32 cellular contexts compared by ENCODE assay signal in genomic region chr16:1211451-1212268, GRCh38. TPM values are rescaled to one million over a fixed set of nuclear protein-coding genes. Genes with fewer than 3 reads are reported as not detected.
"Had no signal": no experiment of that assay in that cellular context is flagged by ENCODE, and none has a peak within 500 bp of the region (broad histone marks: within the 10 kb centered on the region; RNA-seq: fewer than 3 reads in every experiment).

No MANE protein-coding gene starts in this region.

- H3K4me3 ChIP-seq: SJCRH30, SK-N-MC had no signal

- DNase-seq: activated CD4-positive, alpha-beta memory T cell treated with anti-CD3 and anti-CD28 coated beads, Interleukin-2, amount 10 ng/mL, durations not matched to agents 7 days and 5 days; activated CD4-positive, alpha-beta T cell treated with anti-CD3 and anti-CD28 coated beads for 1 hour; activated CD4-positive, alpha-beta T cell treated with anti-CD3 and anti-CD28 coated beads for 48 hours; activated CD4-positive, CD25-positive, alpha-beta regulatory T cell; activated CD8-positive, alpha-beta memory T cell treated with anti-CD3 and anti-CD28 coated beads for 24 hours; activated CD8-positive, alpha-beta memory T cell treated with anti-CD3 and anti-CD28 coated beads, Interleukin-2, amount 10 ng/mL, durations not matched to agents 7 days and 5 days; activated CD8-positive, alpha-beta memory T cell treated with anti-CD3 and anti-CD28 coated beads, Interleukin-2, amount 50 U/mL, for 48 hours; activated effector memory CD4-positive, alpha-beta T cell treated with Interleukin-2 at 50 U/mL for 16 hours; activated naive CD4-positive, alpha-beta T cell treated with anti-CD3 and anti-CD28 coated beads, Interleukin-2, amount 10 ng/mL, durations not matched to agents 7 days and 5 days; activated naive CD8-positive, alpha-beta T cell treated with anti-CD3 and anti-CD28 coated beads, Interleukin-2, amount 50 U/mL, for 24 hours; activated T-cell treated with anti-CD3 and anti-CD28 coated beads, Interleukin-2, amount 50 U/mL, for 48 hours; Karpas-422; NCI-H1048; NCI-H1105 treated with DMSO at 0.1 percent for 48 hours; NCI-H1436; NCI-H1694; NCI-H1930; NCI-H2081 treated with DMSO at 0.1 percent for 48 hours; NCI-H226; NCI-H446 treated with DMSO at 0.1 percent for 48 hours; NCI-H524; SHP77; SJCRH30; T1000; WERI-Rb-1 had no signal

- H3K4me1 ChIP-seq: SJCRH30 had no signal

- H3K36me3 ChIP-seq: SJCRH30 had no signal

- ATAC-seq: activated CD8-positive, alpha-beta memory T cell treated with anti-CD3 and anti-CD28 coated beads, Interleukin-2, amount 10 ng/mL, durations not matched to agents 7 days and 5 days; activated naive CD8-positive, alpha-beta T cell treated with anti-CD3 and anti-CD28 coated beads, Interleukin-2, amount 50 U/mL, for 24 hours; Panc1 had no signal

- H3K27ac ChIP-seq: SJCRH30, SK-N-MC, WERI-Rb-1 had no signal

- H3K9me3 ChIP-seq: SJCRH30 had no signal

- H3K27me3 ChIP-seq: SJCRH30 had no signal

RNA-seq across cellular contexts. Expression of gene TPSG1, which starts 13.4 kb away (rescaled TPM):
- total RNA-seq: activated CD4-positive, alpha-beta memory T cell treated with anti-CD3 and anti-CD28 coated beads, Interleukin-2, amount 10 ng/mL, durations not matched to agents 7 days and 5 days; activated CD8-positive, alpha-beta memory T cell treated with anti-CD3 and anti-CD28 coated beads, Interleukin-2, amount 10 ng/mL, durations not matched to agents 7 days and 5 days; bronchial epithelial cell; MCF 10A; SJCRH30; T-helper 1 cell treated with Interleukin-12 subunit alpha and Interleukin-12 subunit beta and Interleukin-4 antibody, amounts not matched to agents 30 ng/mL and 1 ng/mL, for 36 hours; T-helper 2 cell treated with Interferon-gamma antibody and Interleukin-4, amounts not matched to agents 100 ng/mL and 5 ng/mL, for 36 hours had no signal

RNA-seq across cellular contexts. Expression of gene TPSB2, which starts 18.3 kb away (rescaled TPM):
- total RNA-seq: activated CD4-positive, alpha-beta memory T cell treated with anti-CD3 and anti-CD28 coated beads, Interleukin-2, amount 10 ng/mL, durations not matched to agents 7 days and 5 days; activated CD8-positive, alpha-beta memory T cell treated with anti-CD3 and anti-CD28 coated beads, Interleukin-2, amount 10 ng/mL, durations not matched to agents 7 days and 5 days; bronchial epithelial cell; MCF 10A; RPMI7951; SJCRH30; T-helper 1 cell treated with Interleukin-12 subunit alpha and Interleukin-12 subunit beta and Interleukin-4 antibody, amounts not matched to agents 30 ng/mL and 1 ng/mL, for 36 hours; T-helper 2 cell treated with Interferon-gamma antibody and Interleukin-4, amounts not matched to agents 100 ng/mL and 5 ng/mL, for 36 hours had no signal

RNA-seq across cellular contexts. Expression of gene TPSAB1, which starts 28.8 kb away (rescaled TPM):
- total RNA-seq: activated CD4-positive, alpha-beta memory T cell treated with anti-CD3 and anti-CD28 coated beads, Interleukin-2, amount 10 ng/mL, durations not matched to agents 7 days and 5 days; activated CD8-positive, alpha-beta memory T cell treated with anti-CD3 and anti-CD28 coated beads, Interleukin-2, amount 10 ng/mL, durations not matched to agents 7 days and 5 days; bronchial epithelial cell; MCF 10A; SJCRH30; T-helper 1 cell treated with Interleukin-12 subunit alpha and Interleukin-12 subunit beta and Interleukin-4 antibody, amounts not matched to agents 30 ng/mL and 1 ng/mL, for 36 hours; T-helper 2 cell treated with Interferon-gamma antibody and Interleukin-4, amounts not matched to agents 100 ng/mL and 5 ng/mL, for 36 hours had no signal

RNA-seq across cellular contexts. Expression of gene TPSD1, which starts 44.2 kb away (rescaled TPM):
- total RNA-seq: activated CD4-positive, alpha-beta memory T cell treated with anti-CD3 and anti-CD28 coated beads, Interleukin-2, amount 10 ng/mL, durations not matched to agents 7 days and 5 days; activated CD8-positive, alpha-beta memory T cell treated with anti-CD3 and anti-CD28 coated beads, Interleukin-2, amount 10 ng/mL, durations not matched to agents 7 days and 5 days; bronchial epithelial cell; MCF 10A; RPMI7951; SJCRH30; T-helper 1 cell treated with Interleukin-12 subunit alpha and Interleukin-12 subunit beta and Interleukin-4 antibody, amounts not matched to agents 30 ng/mL and 1 ng/mL, for 36 hours; T-helper 2 cell treated with Interferon-gamma antibody and Interleukin-4, amounts not matched to agents 100 ng/mL and 5 ng/mL, for 36 hours had no signal

RNA-seq across cellular contexts. Expression of gene CACNA1H, which starts 58.8 kb away (rescaled TPM):
- total RNA-seq: bronchial epithelial cell, MCF 10A, RPMI7951 had no signal
